ENCODE assay signal across 10 cellular contexts in genomic region chr1:200035397-200035955, GRCh38. TPM values are rescaled to one million over a fixed set of nuclear protein-coding genes. Genes with fewer than 3 reads are reported as not detected.
DNase-seq lines count a peak whose midpoint lies in the region; ATAC-seq and TF ChIP-seq lines count a peak whose summit lies in the region.
"Had no signal": no experiment of that assay in that cellular context is flagged by ENCODE, and none has a peak within 500 bp of the region (broad histone marks: within the 10 kb centered on the region; RNA-seq: fewer than 3 reads in every experiment).

No MANE protein-coding gene starts in this region.

- H3K36me3 ChIP-seq in H7 (replicated peaks; ENCODE audit: control insufficient read depth, insufficient read depth, low read length): no peaks in the 10 kb centered on the region
- no peaks in the 10 kb centered on the region for H3K36me3 ChIP-seq in mammary epithelial cell (ENCODE audit: insufficient read depth, low read length)

- no peak for TF ChIP-seq CTCF in mammary epithelial cell (conservative IDR thresholded peaks at IDR 0.05 in 1 of 2, IDR thresholded peaks at IDR 0.05 in 1 of 2; ENCODE audit: extremely low read depth in 1 of 2, insufficient read depth in 1 of 2, low read depth in 1 of 2, low read length in 2 of 2)

- peaks cover 15% of the 10 kb centered on the region for H3K4me1 ChIP-seq in mammary epithelial cell (ENCODE audit: insufficient read depth, low read length)

- in situ Hi-C loops in mammary epithelial cell (cut with MboI; ENCODE audit: low sequenced_read_pairs in 2 of 2): no loop called here

- CTCF ChIA-PET in mammary epithelial cell (lab: Charles Lee; ENCODE audit: low non-redundant PET): no interaction called here

- 21% methylated on average over 14 of the region's 36 CpGs for WGBS in mammary epithelial cell (ENCODE audit: low coverage, missing lambda C conversion rate)

- H3K79me2 ChIP-seq in mammary epithelial cell (ENCODE audit: insufficient read depth, low read length): no peaks in the 10 kb centered on the region

- H3K4me3 ChIP-seq in H7 (ENCODE audit: insufficient read depth, low read depth, low read length) (peak overlapping the region; percentile 62), mammary epithelial cell (replicated peaks in 1 of 3; ENCODE audit: insufficient read depth in 1 of 3, low read depth in 2 of 3, low read length in 3 of 3) (no peak overlapping the region)

- no TSS peak for BruUV-seq in mammary epithelial cell (replicated peaks; lab: Mats Ljungman, UMichigan)

- intact Hi-C loops in mammary epithelial cell (cut with micrococcal nuclease): loop anchor here (5.0 kb wide), 1 partner anchor 348 kb away; no protein-coding TSS in a partner anchor
- intact Hi-C loops in sciatic nerve (cut with DNase I): no loop called here

- no peak overlapping the region for H2AFZ ChIP-seq in mammary epithelial cell (ENCODE audit: low read depth, low read length)

- ATAC-seq in sciatic nerve (no peak), HG03457 (IDR thresholded peaks at IDR 0.05; ENCODE audit: unreplicated experiment) (no peak)
- ATAC-seq: activated naive CD4-positive, alpha-beta T cell treated with anti-CD3 and anti-CD28 coated beads, Interleukin-2, amount 50 U/mL, for 72 hours had no signal

- H3K27me3 ChIP-seq in H7 (ENCODE audit: control insufficient read depth, insufficient read depth, low read length) (peaks cover 83% of the 10 kb centered on the region), mammary epithelial cell (ENCODE audit: insufficient read depth, low read length) (peaks cover 68% of the 10 kb centered on the region)

- DNase-seq in H7 (peak; percentile 64), mammary epithelial cell (no peak), iris pigment epithelial cell (ENCODE audit: low read depth) (peak; percentile 47), sciatic nerve (ENCODE audit: low spot score) (peak; percentile 47), NCI-H526 treated with DMSO at 0.1 percent for 48 hours (lab: John Stamatoyannopoulos, UW) (no peak), NCI-H526 (lab: John Stamatoyannopoulos, UW) (no peak), T-helper 2 cell (no peak)

- no peaks in the 10 kb centered on the region for H4K20me1 ChIP-seq in mammary epithelial cell (ENCODE audit: insufficient read depth, low read length)

- H3K27ac ChIP-seq in mammary epithelial cell (ENCODE audit: insufficient read depth, low read depth, low read length): no peak overlapping the region

- dilution Hi-C loops in mammary epithelial cell (cut with HindIII; ENCODE audit: low sequenced_read_pairs): loop anchor here (10.0 kb wide), 1 partner anchor 49 kb away; no protein-coding TSS in a partner anchor

- peak overlapping the region; percentile 33 for H3K4me2 ChIP-seq in mammary epithelial cell (ENCODE audit: insufficient read depth, low read depth, low read length)

- no peaks in the 10 kb centered on the region for H3K9me3 ChIP-seq in mammary epithelial cell (replicated peaks; ENCODE audit: insufficient read depth, low read length)

- no peak overlapping the region for H3K9ac ChIP-seq in mammary epithelial cell (ENCODE audit: insufficient read depth, low read length)

RNA-seq across cellular contexts. Expression of gene NR5A2, which starts 8.0 kb away (rescaled TPM):
- 13.2 and 13.9 TPM in 2 replicates for total RNA-seq in H7 (2014; rRNA removed; shearing (Covaris generic))
- not detected for total RNA-seq in mammary epithelial cell
- polyA plus RNA-seq in mammary epithelial cell: not detected
- polyA minus RNA-seq in mammary epithelial cell: not detected
- total RNA-seq in sciatic nerve: 6.9 TPM
- total RNA-seq: activated CD8-positive, alpha-beta memory T cell treated with anti-CD3 and anti-CD28 coated beads for 36 hours had no signal

Comparison
In these comparisons a context has a peak if more than half of its experiments do, and no peak if none do; other contexts are left out.
1. DNase-seq: peak in H7 (single experiment), iris pigment epithelial cell (single experiment) and sciatic nerve (single experiment); none in mammary epithelial cell (single experiment), NCI-H526 treated with DMSO at 0.1 percent for 48 hours (single experiment), NCI-H526 (0 of 2) and T-helper 2 cell (0 of 5).